In the genomic region with DNA sequence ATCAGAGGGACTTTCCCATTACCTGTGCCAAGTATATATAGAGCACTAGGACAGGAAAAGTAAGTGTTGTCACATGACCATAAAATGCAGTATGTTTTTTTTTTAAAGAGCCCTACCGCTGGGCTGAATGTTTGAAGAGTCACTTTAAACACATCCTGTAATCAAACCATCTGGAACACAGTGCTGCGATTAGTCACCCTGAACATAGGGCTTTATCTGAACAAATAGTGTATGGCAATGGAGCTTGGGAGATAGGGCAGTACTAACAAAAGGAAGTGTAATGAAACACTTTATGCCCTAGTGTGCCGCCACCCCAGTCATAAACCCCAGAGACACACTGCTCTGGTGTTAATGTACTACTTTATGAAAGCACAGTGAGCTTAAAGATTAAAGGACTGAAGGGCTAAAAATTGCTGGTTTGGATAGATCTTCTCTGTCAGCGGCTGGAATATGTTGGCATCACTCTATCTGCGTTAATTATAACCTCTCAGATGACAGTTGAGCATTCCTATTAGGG, we compare ENCODE assay signal across 9 cellular contexts.
DNase-seq lines count a peak whose midpoint lies in the region; ATAC-seq and TF ChIP-seq lines count a peak whose summit lies in the region.
"Had no signal": no experiment of that assay in that cellular context is flagged by ENCODE, and none has a peak within 500 bp of the region (broad histone marks: within the 10 kb centered on the region; RNA-seq: fewer than 3 reads in every experiment).

No MANE protein-coding gene starts in this region.

- TF ChIP-seq CTCF in GM12865 (IDR thresholded peaks at IDR 0.05; ENCODE audit: insufficient read depth, low read depth, low read length, missing control alignments) (no peak), thoracic aorta (IDR thresholded peaks at IDR 0.05) (no peak)

- H3K27me3 ChIP-seq in thoracic aorta (replicated peaks; ENCODE audit: insufficient read depth): no peaks in the 10 kb centered on the region

- no peak overlapping the region for H3K27ac ChIP-seq in thoracic aorta
- H3K27ac ChIP-seq: KMS-11 had no signal

- no peaks in the 10 kb centered on the region for H3K36me3 ChIP-seq in thoracic aorta

- H3K4me3 ChIP-seq in GM12865 (ENCODE audit: low read depth, low read length): no peak overlapping the region
- H3K4me3 ChIP-seq in thoracic aorta: peak overlapping the region; percentile 17

- DNase-seq in GM12865 (ENCODE audit: low read depth) (peak; percentile 42), NCI-H1105 (lab: John Stamatoyannopoulos, UW) (peak; percentile 49), SW480 (ENCODE audit: low spot score) (peak; percentile 99), left ventricle myocardium superior (peak; percentile 40), thoracic aorta (ENCODE audit: low spot score) (no peak)
- no peak for DNase-seq in activated CD4-positive, alpha-beta T cell treated with anti-CD3 and anti-CD28 coated beads, Interleukin-2, amount 50 U/mL, for 48 hours

- peaks cover 17 to 42% of the 10 kb centered on the region in 2 donors for H3K4me1 ChIP-seq in thoracic aorta (ENCODE audit: control insufficient read depth in 1 of 2, low read depth in 2 of 2)

- intact Hi-C loops in left ventricle myocardium superior (cut with micrococcal nuclease): no loop called here

- ATAC-seq in left ventricle myocardium superior (peak; percentile 67), thoracic aorta (ENCODE audit: insufficient number of reproducible peaks, low FRiP score, low read depth) (no peak), HG03097 (IDR thresholded peaks at IDR 0.05; ENCODE audit: low FRiP score, unreplicated experiment) (no peak)
- no peak for ATAC-seq in activated CD4-positive, CD25-positive, alpha-beta regulatory T cell treated with anti-CD3 and anti-CD28 coated beads, Interleukin-2, amount 50 U/mL, for 24 hours

- H3K9me3 ChIP-seq in thoracic aorta: no peaks in the 10 kb centered on the region

Comparison
In these comparisons a context has a peak if more than half of its experiments do, and no peak if none do; other contexts are left out.
1. DNase-seq: peak in GM12865 (single experiment), NCI-H1105 (single experiment), SW480 (single experiment) and left ventricle myocardium superior (single experiment); none in thoracic aorta (single experiment) and activated CD4-positive, alpha-beta T cell treated with anti-CD3 and anti-CD28 coated beads, Interleukin-2, amount 50 U/mL, for 48 hours (0 of 2).